ENCODE assay signal across 8 cellular contexts in the genomic region with DNA sequence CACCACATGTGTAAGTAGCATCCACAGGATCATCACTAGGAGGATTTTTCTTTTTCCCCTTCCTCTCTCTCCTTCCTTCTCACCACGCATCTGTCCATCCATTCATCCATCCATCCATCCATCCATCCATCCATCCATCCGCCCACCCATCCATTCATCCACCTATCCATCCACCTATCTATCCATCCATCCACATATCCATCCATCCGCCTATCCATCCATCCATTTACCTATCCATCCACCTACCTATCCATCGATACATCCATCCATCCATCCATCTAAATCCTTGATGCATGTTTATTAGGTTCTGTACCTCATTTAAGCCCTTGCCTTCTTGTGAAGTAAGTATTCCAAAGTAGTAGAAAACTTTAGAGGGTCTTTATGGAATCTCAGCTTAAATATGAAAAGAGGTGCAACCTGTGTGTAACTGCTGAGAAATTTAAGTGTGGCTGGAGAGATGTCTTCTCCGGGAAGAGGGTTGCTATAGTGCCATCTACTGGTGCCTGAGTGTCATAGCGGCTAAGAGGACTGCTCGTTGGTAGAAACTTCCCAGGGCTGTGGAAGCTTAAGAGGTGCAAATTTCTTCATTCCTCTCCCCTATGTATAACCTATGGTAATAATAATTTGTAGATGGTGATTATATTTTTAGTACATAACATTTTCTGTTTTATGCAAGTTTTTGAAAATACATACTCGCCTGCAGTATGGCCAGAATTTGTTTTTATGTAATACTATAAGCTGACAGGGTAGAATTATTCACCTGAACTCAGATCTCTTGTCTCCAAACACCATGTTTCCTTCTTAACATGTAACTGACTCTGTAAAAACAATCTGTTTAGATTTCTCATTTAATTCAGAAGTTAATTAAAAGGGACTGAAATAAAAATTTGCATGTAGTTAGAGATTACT. TPM values are rescaled to one million over a fixed set of nuclear protein-coding genes. Genes with fewer than 3 reads are reported as not detected.
DNase-seq lines count a peak whose midpoint lies in the region; ATAC-seq, FAIRE-seq and TF ChIP-seq lines count a peak whose summit lies in the region.

No MANE protein-coding gene starts in this region.

- H3K9me3 ChIP-seq in right lobe of liver: no peaks in the 10 kb centered on the region

- H3K4me3 ChIP-seq in GM12864 (ENCODE audit: low read depth, low read length) (no peak overlapping the region), choroid plexus epithelial cell (ENCODE audit: low read depth, low read length) (no peak overlapping the region), right lobe of liver (no peak overlapping the region)

- peak; percentile 44 for FAIRE-seq in A204.1 (lab: Jason Lieb, UNC)

- 28% methylated on average over 8 of the region's 8 CpGs for WGBS in right lobe of liver (ENCODE audit: insufficient coverage, low coverage, low lambda C conversion rate, missing lambda C conversion rate)

- H3K27me3 ChIP-seq in right lobe of liver: no peaks in the 10 kb centered on the region

- peak; percentile 91 to 94 (median 92) for ATAC-seq in right lobe of liver
- ATAC-seq in stimulated activated naive CD8-positive, alpha-beta T cell treated with anti-CD3 and anti-CD28 coated beads, Interleukin-15, Interleukin-2, amounts not matched to agents 100 U/mL and 50 U/mL, for 24 hours: peak; percentile 61
- ATAC-seq in HG03342 (IDR thresholded peaks at IDR 0.05; ENCODE audit: unreplicated experiment): no peak

- no peaks in the 10 kb centered on the region for H3K36me3 ChIP-seq in right lobe of liver

- no peak for TF ChIP-seq POLR2A in right lobe of liver (IDR thresholded peaks at IDR 0.05)

- H3K4me1 ChIP-seq in right lobe of liver: no peaks in the 10 kb centered on the region

- intact Hi-C loops in right lobe of liver (cut with DNase I): no loop called here

- TF ChIP-seq CTCF in GM12864 (IDR thresholded peaks at IDR 0.05; ENCODE audit: low read depth, low read length, missing control alignments): peak; percentile 93
- TF ChIP-seq CTCF in choroid plexus epithelial cell (conservative IDR thresholded peaks at IDR 0.05; ENCODE audit: low read depth, low read length): peak; percentile 96
- TF ChIP-seq CTCF in right lobe of liver (IDR thresholded peaks at IDR 0.05): peak; percentile 61 to 95 (median 90)

- no peak overlapping the region for H3K27ac ChIP-seq in right lobe of liver

- DNase-seq in GM12864 (ENCODE audit: low read depth): no peak
- DNase-seq in NCI-H146 treated with DMSO at 0.1 percent for 48 hours (lab: John Stamatoyannopoulos, UW; ENCODE audit: unreplicated experiment): peak; percentile 57
- peak; percentile 4 for DNase-seq in T-helper 22 cell (ENCODE audit: low read depth)
- DNase-seq in choroid plexus epithelial cell (ENCODE audit: low read depth): peak; percentile 80
- DNase-seq in right lobe of liver: peak in 1 of 3 donors; percentile 50
- DNase-seq in stimulated activated naive CD8-positive, alpha-beta T cell treated with anti-CD3 and anti-CD28 coated beads, Interleukin-15, Interleukin-2, amounts not matched to agents 100 U/mL and 50 U/mL, for 24 hours: peak; percentile 14

RNA-seq across cellular contexts. Expression of a gene that starts 46.0 kb away (rescaled TPM):
- not detected for total RNA-seq in right lobe of liver
